27 cellular contexts compared by ENCODE assay signal in genomic region chr19:43895727-43896126, GRCh38.
"Had no signal": no experiment of that assay in that cellular context is flagged by ENCODE, and none has a peak within 500 bp of the region (broad histone marks: within the 10 kb centered on the region; RNA-seq: fewer than 3 reads in every experiment).

No MANE protein-coding gene starts in this region.

- H3K4me3 ChIP-seq: left lung, lower lobe of right lung, pancreas, prostate gland, sigmoid colon, tibial nerve, uterus had no signal

- FAIRE-seq: islet of Langerhans, kidney, pancreas, small intestine had no signal

- H3K27me3 ChIP-seq: left lung, pancreas, sigmoid colon, tibial nerve, uterus had no signal

- ATAC-seq: left colon; left lung; lower lobe of right lung; naive thymus-derived CD8-positive, alpha-beta T cell; pancreas; right cardiac atrium; stimulated activated memory B cell treated with anti-CD40 and anti-IgM and Interleukin-4, amounts not matched to agents 10 μg/mL and 1 μg/mL and 100 μg/mL, for 72 hours; stimulated activated naive CD8-positive, alpha-beta T cell treated with anti-CD3 and anti-CD28 coated beads, Interleukin-15, amount 100 ng/mL, for 72 hours had no signal

- H3K9me3 ChIP-seq: prostate gland had no signal

- H3K27ac ChIP-seq: left lung, lower lobe of right lung, pancreas, prostate gland, sigmoid colon, tibial nerve, uterus had no signal

- H3K36me3 ChIP-seq: lower lobe of right lung, pancreas, prostate gland, uterus had no signal

- DNase-seq: hippocampal formation; kidney; left colon; left lung; lower lobe of right lung; mammary epithelial cell; mesenchymal stem cell; naive thymus-derived CD8-positive, alpha-beta T cell; nucleus accumbens; pancreas; posterior cingulate gyrus; retina; right cardiac atrium; sigmoid colon; small intestine; stimulated activated CD4-positive, alpha-beta T cell treated with anti-CD3 and anti-CD28 coated beads, Interleukin-1b, Interleukin-23, amount 100 ng/mL, for 48 hours; stimulated activated CD4-positive, alpha-beta T cell treated with anti-CD3 and anti-CD28 coated beads, Interleukin-2, amount 100 ng/mL, for 48 hours; stimulated activated CD4-positive, alpha-beta T cell treated with anti-CD3 and anti-CD28 coated beads, Interleukin-4, amount 100 ng/mL, for 4 hours; stimulated activated CD8-positive, alpha-beta memory T cell treated with anti-CD3 and anti-CD28 coated beads, Interleukin-4, amount 100 ng/mL, for 48 hours; stimulated activated naive CD4-positive, alpha-beta T cell treated with Interleukin-2 at 50 U/mL for 16 hours; stimulated activated naive CD8-positive, alpha-beta T cell treated with anti-CD3 and anti-CD28 coated beads, Interleukin-15, amount 100 ng/mL, for 72 hours; substantia nigra; uterus had no signal

- H3K4me1 ChIP-seq: left lung, lower lobe of right lung, pancreas, prostate gland, tibial nerve, uterus had no signal
